Comparison of ENCODE assay signal across 1 cellular context in the genomic region with DNA sequence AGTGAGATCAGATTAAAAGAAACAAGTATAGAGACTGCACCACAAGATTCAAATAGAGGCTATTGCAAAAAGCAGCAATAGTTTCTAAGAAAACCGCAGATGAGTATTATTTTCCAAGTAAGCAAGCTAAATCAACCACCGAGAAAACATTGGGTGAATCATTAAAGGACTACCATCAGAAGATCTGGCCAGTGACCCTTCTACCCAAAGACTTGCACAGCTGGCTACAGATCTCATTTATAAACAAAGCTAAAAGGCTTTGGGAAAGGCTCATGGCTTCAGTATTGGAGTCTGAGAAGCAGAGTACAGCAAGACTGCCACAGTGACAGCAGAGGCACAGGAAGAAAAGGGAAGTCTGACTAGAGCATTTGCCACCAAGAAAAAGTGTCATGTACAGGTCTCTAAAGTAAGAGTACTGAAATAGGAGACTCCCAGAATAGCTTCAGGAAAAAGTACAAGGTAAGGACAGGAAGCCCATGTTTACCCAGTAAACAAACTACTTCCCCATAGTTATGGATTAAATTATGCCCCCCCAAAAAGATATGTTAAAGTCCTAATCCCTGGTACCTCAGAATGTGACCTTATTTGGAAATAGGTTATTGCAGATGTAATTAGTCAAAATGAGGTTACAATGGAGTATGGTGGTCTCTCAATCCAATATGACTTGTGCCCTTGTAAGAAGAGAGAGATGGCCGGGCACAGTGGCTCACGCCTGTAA.
A peak's percentile ranks its signal among the peaks of the same experiment; 100 is the strongest.
TF ChIP-seq lines count a peak whose summit lies in the region.

No MANE protein-coding gene starts in this region.

TF ChIP-seq in HepG2, 621 proteins besides CTCF, POLR2A, EP300 and RAD21 (continued from another document and continues in another):
- no peak for TF ChIP-seq CREBL2 (CRISPR knock-in tag; IDR thresholded peaks at IDR 0.05; ENCODE audit: borderline replicate concordance)
- TF ChIP-seq LCORL (IDR thresholded peaks at IDR 0.05) = no peak
- TF ChIP-seq LCORL (CRISPR knock-in tag; IDR thresholded peaks at IDR 0.05) = 0 out of 2 replicates have a peak, but pooled peaks have one; percentile 15
- no peak for TF ChIP-seq ZFP1 (CRISPR knock-in tag; IDR thresholded peaks at IDR 0.05)
- no peak for TF ChIP-seq ZNF367 (CRISPR knock-in tag; IDR thresholded peaks at IDR 0.05; ENCODE audit: borderline replicate concordance)
- TF ChIP-seq ZNF766 (CRISPR knock-in tag; IDR thresholded peaks at IDR 0.05; ENCODE audit: borderline replicate concordance) = no peak
- no peak for TF ChIP-seq ZNF678 (CRISPR knock-in tag; IDR thresholded peaks at IDR 0.05)
- 0 out of 2 replicates have a peak, but pooled peaks have one; percentile 49 for TF ChIP-seq ARID3A (IDR thresholded peaks at IDR 0.05; ENCODE audit: low read depth, low read length)
- no peak for TF ChIP-seq ZNF276 (CRISPR knock-in tag; IDR thresholded peaks at IDR 0.05; ENCODE audit: low read depth)
- TF ChIP-seq ARNT2 (CRISPR knock-in tag; IDR thresholded peaks at IDR 0.05; ENCODE audit: low read depth) = no peak
- TF ChIP-seq ZNF138 (CRISPR knock-in tag; IDR thresholded peaks at IDR 0.05; ENCODE audit: low read depth) = no peak
- TF ChIP-seq STAG1 (CRISPR knock-in tag; IDR thresholded peaks at IDR 0.05) = no peak; the same call in 1 of the 2 replicates
- no peak for TF ChIP-seq ZNF737 (CRISPR knock-in tag; IDR thresholded peaks at IDR 0.05; ENCODE audit: borderline replicate concordance)
- no peak; the same call in 1 of the 2 replicates for TF ChIP-seq HNF1B (CRISPR knock-in tag; IDR thresholded peaks at IDR 0.05)
- TF ChIP-seq, protein P1, sequence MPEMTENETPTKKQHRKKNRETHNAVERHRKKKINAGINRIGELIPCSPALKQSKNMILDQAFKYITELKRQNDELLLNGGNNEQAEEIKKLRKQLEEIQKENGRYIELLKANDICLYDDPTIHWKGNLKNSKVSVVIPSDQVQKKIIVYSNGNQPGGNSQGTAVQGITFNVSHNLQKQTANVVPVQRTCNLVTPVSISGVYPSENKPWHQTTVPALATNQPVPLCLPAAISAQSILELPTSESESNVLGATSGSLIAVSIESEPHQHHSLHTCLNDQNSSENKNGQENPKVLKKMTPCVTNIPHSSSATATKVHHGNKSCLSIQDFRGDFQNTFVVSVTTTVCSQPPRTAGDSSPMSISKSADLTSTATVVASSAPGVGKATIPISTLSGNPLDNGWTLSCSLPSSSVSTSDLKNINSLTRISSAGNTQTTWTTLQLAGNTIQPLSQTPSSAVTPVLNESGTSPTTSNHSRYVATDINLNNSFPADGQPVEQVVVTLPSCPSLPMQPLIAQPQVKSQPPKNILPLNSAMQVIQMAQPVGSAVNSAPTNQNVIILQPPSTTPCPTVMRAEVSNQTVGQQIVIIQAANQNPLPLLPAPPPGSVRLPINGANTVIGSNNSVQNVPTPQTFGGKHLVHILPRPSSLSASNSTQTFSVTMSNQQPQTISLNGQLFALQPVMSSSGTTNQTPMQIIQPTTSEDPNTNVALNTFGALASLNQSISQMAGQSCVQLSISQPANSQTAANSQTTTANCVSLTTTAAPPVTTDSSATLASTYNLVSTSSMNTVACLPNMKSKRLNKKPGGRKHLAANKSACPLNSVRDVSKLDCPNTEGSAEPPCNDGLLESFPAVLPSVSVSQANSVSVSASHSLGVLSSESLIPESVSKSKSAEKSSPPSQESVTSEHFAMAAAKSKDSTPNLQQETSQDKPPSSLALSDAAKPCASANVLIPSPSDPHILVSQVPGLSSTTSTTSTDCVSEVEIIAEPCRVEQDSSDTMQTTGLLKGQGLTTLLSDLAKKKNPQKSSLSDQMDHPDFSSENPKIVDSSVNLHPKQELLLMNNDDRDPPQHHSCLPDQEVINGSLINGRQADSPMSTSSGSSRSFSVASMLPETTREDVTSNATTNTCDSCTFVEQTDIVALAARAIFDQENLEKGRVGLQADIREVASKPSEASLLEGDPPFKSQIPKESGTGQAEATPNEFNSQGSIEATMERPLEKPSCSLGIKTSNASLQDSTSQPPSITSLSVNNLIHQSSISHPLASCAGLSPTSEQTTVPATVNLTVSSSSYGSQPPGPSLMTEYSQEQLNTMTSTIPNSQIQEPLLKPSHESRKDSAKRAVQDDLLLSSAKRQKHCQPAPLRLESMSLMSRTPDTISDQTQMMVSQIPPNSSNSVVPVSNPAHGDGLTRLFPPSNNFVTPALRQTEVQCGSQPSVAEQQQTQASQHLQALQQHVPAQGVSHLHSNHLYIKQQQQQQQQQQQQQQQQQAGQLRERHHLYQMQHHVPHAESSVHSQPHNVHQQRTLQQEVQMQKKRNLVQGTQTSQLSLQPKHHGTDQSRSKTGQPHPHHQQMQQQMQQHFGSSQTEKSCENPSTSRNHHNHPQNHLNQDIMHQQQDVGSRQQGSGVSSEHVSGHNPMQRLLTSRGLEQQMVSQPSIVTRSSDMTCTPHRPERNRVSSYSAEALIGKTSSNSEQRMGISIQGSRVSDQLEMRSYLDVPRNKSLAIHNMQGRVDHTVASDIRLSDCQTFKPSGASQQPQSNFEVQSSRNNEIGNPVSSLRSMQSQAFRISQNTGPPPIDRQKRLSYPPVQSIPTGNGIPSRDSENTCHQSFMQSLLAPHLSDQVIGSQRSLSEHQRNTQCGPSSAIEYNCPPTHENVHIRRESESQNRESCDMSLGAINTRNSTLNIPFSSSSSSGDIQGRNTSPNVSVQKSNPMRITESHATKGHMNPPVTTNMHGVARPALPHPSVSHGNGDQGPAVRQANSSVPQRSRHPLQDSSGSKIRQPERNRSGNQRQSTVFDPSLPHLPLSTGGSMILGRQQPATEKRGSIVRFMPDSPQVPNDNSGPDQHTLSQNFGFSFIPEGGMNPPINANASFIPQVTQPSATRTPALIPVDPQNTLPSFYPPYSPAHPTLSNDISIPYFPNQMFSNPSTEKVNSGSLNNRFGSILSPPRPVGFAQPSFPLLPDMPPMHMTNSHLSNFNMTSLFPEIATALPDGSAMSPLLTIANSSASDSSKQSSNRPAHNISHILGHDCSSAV (CRISPR knock-in tag; IDR thresholded peaks at IDR 0.05; ENCODE audit: borderline replicate concordance) = no peak
- no peak for TF ChIP-seq NPAS2 (CRISPR knock-in tag; IDR thresholded peaks at IDR 0.05; ENCODE audit: borderline replicate concordance)
- TF ChIP-seq, protein P2, sequence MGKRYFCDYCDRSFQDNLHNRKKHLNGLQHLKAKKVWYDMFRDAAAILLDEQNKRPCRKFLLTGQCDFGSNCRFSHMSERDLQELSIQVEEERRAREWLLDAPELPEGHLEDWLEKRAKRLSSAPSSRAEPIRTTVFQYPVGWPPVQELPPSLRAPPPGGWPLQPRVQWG (CRISPR knock-in tag; IDR thresholded peaks at IDR 0.05; ENCODE audit: borderline replicate concordance, low read depth) = no peak
- TF ChIP-seq GABPA (IDR thresholded peaks at IDR 0.05; ENCODE audit: low read depth, low read length) = no peak
- TF ChIP-seq GABPA (CRISPR knock-in tag; IDR thresholded peaks at IDR 0.05; ENCODE audit: low read depth) = no peak
- TF ChIP-seq, protein P3, sequence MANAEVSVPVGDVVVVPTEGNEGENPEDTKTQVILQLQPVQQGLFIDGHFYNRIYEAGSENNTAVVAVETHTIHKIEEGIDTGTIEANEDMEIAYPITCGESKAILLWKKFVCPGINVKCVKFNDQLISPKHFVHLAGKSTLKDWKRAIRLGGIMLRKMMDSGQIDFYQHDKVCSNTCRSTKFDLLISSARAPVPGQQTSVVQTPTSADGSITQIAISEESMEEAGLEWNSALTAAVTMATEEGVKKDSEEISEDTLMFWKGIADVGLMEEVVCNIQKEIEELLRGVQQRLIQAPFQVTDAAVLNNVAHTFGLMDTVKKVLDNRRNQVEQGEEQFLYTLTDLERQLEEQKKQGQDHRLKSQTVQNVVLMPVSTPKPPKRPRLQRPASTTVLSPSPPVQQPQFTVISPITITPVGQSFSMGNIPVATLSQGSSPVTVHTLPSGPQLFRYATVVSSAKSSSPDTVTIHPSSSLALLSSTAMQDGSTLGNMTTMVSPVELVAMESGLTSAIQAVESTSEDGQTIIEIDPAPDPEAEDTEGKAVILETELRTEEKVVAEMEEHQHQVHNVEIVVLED (CRISPR knock-in tag; IDR thresholded peaks at IDR 0.05; ENCODE audit: borderline replicate concordance) = no peak
- 0 out of 2 replicates have a peak, but pooled peaks have one; percentile 17 for TF ChIP-seq ZNF501 (CRISPR knock-in tag; IDR thresholded peaks at IDR 0.05)
- no peak for TF ChIP-seq JARID2 (CRISPR knock-in tag; IDR thresholded peaks at IDR 0.05; ENCODE audit: insufficient replicate concordance)
- TF ChIP-seq E2F1 (CRISPR knock-in tag; IDR thresholded peaks at IDR 0.05) = no peak
- TF ChIP-seq ZNF572 (CRISPR knock-in tag; IDR thresholded peaks at IDR 0.05) = no peak
- TF ChIP-seq ZMYM4 (CRISPR knock-in tag; IDR thresholded peaks at IDR 0.05) = peak; percentile 71; the same call in 1 of the 2 replicates
- TF ChIP-seq ZNF777 (CRISPR knock-in tag; IDR thresholded peaks at IDR 0.05) = no peak
- TF ChIP-seq, protein P4, sequence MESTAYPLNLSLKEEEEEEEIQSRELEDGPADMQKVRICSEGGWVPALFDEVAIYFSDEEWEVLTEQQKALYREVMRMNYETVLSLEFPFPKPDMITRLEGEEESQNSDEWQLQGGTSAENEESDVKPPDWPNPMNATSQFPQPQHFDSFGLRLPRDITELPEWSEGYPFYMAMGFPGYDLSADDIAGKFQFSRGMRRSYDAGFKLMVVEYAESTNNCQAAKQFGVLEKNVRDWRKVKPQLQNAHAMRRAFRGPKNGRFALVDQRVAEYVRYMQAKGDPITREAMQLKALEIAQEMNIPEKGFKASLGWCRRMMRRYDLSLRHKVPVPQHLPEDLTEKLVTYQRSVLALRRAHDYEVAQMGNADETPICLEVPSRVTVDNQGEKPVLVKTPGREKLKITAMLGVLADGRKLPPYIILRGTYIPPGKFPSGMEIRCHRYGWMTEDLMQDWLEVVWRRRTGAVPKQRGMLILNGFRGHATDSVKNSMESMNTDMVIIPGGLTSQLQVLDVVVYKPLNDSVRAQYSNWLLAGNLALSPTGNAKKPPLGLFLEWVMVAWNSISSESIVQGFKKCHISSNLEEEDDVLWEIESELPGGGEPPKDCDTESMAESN (CRISPR knock-in tag; conservative IDR thresholded peaks at IDR 0.05) = no peak
- no peak for TF ChIP-seq ZNF674 (CRISPR knock-in tag; IDR thresholded peaks at IDR 0.05; ENCODE audit: low read depth)
- TF ChIP-seq ZNF615 (CRISPR knock-in tag; IDR thresholded peaks at IDR 0.05; ENCODE audit: borderline replicate concordance) = no peak
- no peak for TF ChIP-seq ZNF296 (CRISPR knock-in tag; conservative IDR thresholded peaks at IDR 0.05)
- 0 out of 2 replicates have a peak, but pooled peaks have one; percentile 38 for TF ChIP-seq ZBTB10 (CRISPR knock-in tag; IDR thresholded peaks at IDR 0.05; ENCODE audit: borderline replicate concordance)
